8 cellular contexts compared by ENCODE assay signal in genomic region chr1:155934933-155935590, GRCh38. TPM values are rescaled to one million over a fixed set of nuclear protein-coding genes. Genes with fewer than 3 reads are reported as not detected.
DNase-seq lines count a peak whose midpoint lies in the region; ATAC-seq and TF ChIP-seq lines count a peak whose summit lies in the region.

No MANE protein-coding gene starts in this region.

- H3K79me2 ChIP-seq in OCI-LY1 (ENCODE audit: insufficient read depth, low read length) (peaks cover 34% of the 10 kb centered on the region), fibroblast of lung (ENCODE audit: control insufficient read depth, insufficient read depth, low read length) (peaks cover 42% of the 10 kb centered on the region)

- peak overlapping the region; percentile 90 for H3K4me3 ChIP-seq in OCI-LY1 (ENCODE audit: low read depth, low read length, poor library complexity, severe bottlenecking)
- H3K4me3 ChIP-seq in fibroblast of lung (replicated peaks in 1 of 4; ENCODE audit: control extremely low read depth in 1 of 4, insufficient read depth in 1 of 4, low read depth in 3 of 4, low read length in 4 of 4) = peak overlapping the region; percentile 94 to 98 (median 96)
- peak overlapping the region; percentile 82 for H3K4me3 ChIP-seq in skeletal muscle cell (ENCODE audit: low read depth, low read length)

- no peak for TF ChIP-seq CTCF in OCI-LY1 (IDR thresholded peaks at IDR 0.05; ENCODE audit: low read length)
- no peak for TF ChIP-seq CTCF in fibroblast of lung (conservative IDR thresholded peaks at IDR 0.05 in 1 of 2, IDR thresholded peaks at IDR 0.05 in 1 of 2; ENCODE audit: low read depth in 1 of 2, low read length in 2 of 2)

- H3K4me2 ChIP-seq in OCI-LY1 (ENCODE audit: low read length) (peak overlapping the region; percentile 78), fibroblast of lung (ENCODE audit: extremely low read depth, insufficient read depth, low read length) (peak overlapping the region; percentile 98)

- H2AFZ ChIP-seq in OCI-LY1 (ENCODE audit: low read length) (peak overlapping the region; percentile 56; the same call in 1 of the 2 replicates), fibroblast of lung (ENCODE audit: low read length) (peak overlapping the region; percentile 88)

- no peaks in the 10 kb centered on the region for H4K20me1 ChIP-seq in OCI-LY1 (ENCODE audit: insufficient read depth, low read length)
- H4K20me1 ChIP-seq in fibroblast of lung (ENCODE audit: control insufficient read depth, extremely low read depth, insufficient read depth, low read length) = no peaks in the 10 kb centered on the region

- no peak for DNase-seq in fibroblast of lung (ENCODE audit: low read depth in 2 of 2)
- DNase-seq in skeletal muscle cell (ENCODE audit: low read depth) = no peak
- no peak for DNase-seq in GF-D8 (lab: John Stamatoyannopoulos, UW)
- DNase-seq in stimulated activated CD4-positive, alpha-beta T cell treated with anti-CD3 and anti-CD28 coated beads, Interleukin-4, amount 100 ng/mL, for 4 hours = no peak
- DNase-seq in NCI-H774 (lab: John Stamatoyannopoulos, UW) = no peak

- H3K27me3 ChIP-seq in OCI-LY1 (ENCODE audit: insufficient read depth, low read length) (no peaks in the 10 kb centered on the region), fibroblast of lung (ENCODE audit: control insufficient read depth, insufficient read depth, low read length) (no peaks in the 10 kb centered on the region)

- H3K36me3 ChIP-seq in OCI-LY1 (ENCODE audit: insufficient read depth, low read length) (peaks cover 41% of the 10 kb centered on the region), fibroblast of lung (ENCODE audit: control insufficient read depth, insufficient read depth, low read length) (peaks cover 2% of the 10 kb centered on the region)

- ATAC-seq in GM19455 (IDR thresholded peaks at IDR 0.05; ENCODE audit: unreplicated experiment) = peak; percentile 12
- no peak for ATAC-seq in HG02642 (IDR thresholded peaks at IDR 0.05; ENCODE audit: poor library complexity, unreplicated experiment)

- H3K9me2 ChIP-seq in OCI-LY1 (ENCODE audit: low read depth, low read length) = no peaks in the 10 kb centered on the region

- H3K4me1 ChIP-seq in OCI-LY1 (ENCODE audit: insufficient read depth, low read length, severe bottlenecking) (peaks cover 50% of the 10 kb centered on the region), fibroblast of lung (ENCODE audit: control insufficient read depth, extremely low read depth, insufficient read depth, low read length) (peaks cover 12% of the 10 kb centered on the region)

- peaks cover 5% of the 10 kb centered on the region; the same call in 1 of the 2 replicates for H3F3A ChIP-seq in OCI-LY1 (ENCODE audit: insufficient read depth, low read length)

- H3K27ac ChIP-seq in OCI-LY1 (ENCODE audit: low read depth, low read length, poor library complexity, severe bottlenecking) (peak overlapping the region; percentile 79), fibroblast of lung (ENCODE audit: insufficient read depth, low read length) (peak overlapping the region; percentile 96)

- H3K9ac ChIP-seq in OCI-LY1 (ENCODE audit: low read length) = peak overlapping the region; percentile 75
- H3K9ac ChIP-seq in fibroblast of lung (ENCODE audit: insufficient read depth, low read length) = peak overlapping the region; percentile 65

- H3K9me3 ChIP-seq in OCI-LY1 (ENCODE audit: low read length) = no peaks in the 10 kb centered on the region
- H3K9me3 ChIP-seq in fibroblast of lung (ENCODE audit: control insufficient read depth, insufficient read depth, low read depth, low read length) = no peaks in the 10 kb centered on the region

RNA-seq across cellular contexts. Expression of gene KHDC4, which starts 0.8 kb away (rescaled TPM):
- 18.2 and 24.6 TPM in 2 replicates for total RNA-seq in fibroblast of lung
- 19.5 and 25.4 TPM in 2 replicates for polyA plus RNA-seq in fibroblast of lung
- polyA plus RNA-seq in fibroblast of lung (2012) = 9.0 and 10.4 TPM in 2 replicates
- polyA minus RNA-seq in fibroblast of lung (ENCODE audit: low replicate concordance) = 4.9 and 22.7 TPM in 2 replicates

RNA-seq across cellular contexts. Expression of gene RXFP4, which starts 6.4 kb away (rescaled TPM):
- total RNA-seq in fibroblast of lung = not detected in 2 replicates
- polyA plus RNA-seq in fibroblast of lung = not detected in 2 replicates
- polyA plus RNA-seq in fibroblast of lung (2012) = not detected in 2 replicates
- not detected in 2 replicates for polyA minus RNA-seq in fibroblast of lung (ENCODE audit: low replicate concordance)

RNA-seq across cellular contexts. Expression of gene RIT1, which starts 23.9 kb away (rescaled TPM):
- total RNA-seq in fibroblast of lung = 25.2 and 33.4 TPM in 2 replicates
- polyA plus RNA-seq in fibroblast of lung = 51.0 and 56.8 TPM in 2 replicates
- 27.7 and 28.5 TPM in 2 replicates for polyA plus RNA-seq in fibroblast of lung (2012)
- 7.9 and 10.4 TPM in 2 replicates for polyA minus RNA-seq in fibroblast of lung (ENCODE audit: low replicate concordance)

RNA-seq across cellular contexts. Expression of gene ARHGEF2, which starts 43.3 kb away (rescaled TPM):
- 208 and 276 TPM in 2 replicates for total RNA-seq in fibroblast of lung
- polyA plus RNA-seq in fibroblast of lung = 93.9 and 103 TPM in 2 replicates
- polyA plus RNA-seq in fibroblast of lung (2012) = 48.5 and 77.3 TPM in 2 replicates
- polyA minus RNA-seq in fibroblast of lung (ENCODE audit: low replicate concordance) = 121 and 150 TPM in 2 replicates
